Comparison of ENCODE assay signal across 12 cellular contexts in the genomic region with DNA sequence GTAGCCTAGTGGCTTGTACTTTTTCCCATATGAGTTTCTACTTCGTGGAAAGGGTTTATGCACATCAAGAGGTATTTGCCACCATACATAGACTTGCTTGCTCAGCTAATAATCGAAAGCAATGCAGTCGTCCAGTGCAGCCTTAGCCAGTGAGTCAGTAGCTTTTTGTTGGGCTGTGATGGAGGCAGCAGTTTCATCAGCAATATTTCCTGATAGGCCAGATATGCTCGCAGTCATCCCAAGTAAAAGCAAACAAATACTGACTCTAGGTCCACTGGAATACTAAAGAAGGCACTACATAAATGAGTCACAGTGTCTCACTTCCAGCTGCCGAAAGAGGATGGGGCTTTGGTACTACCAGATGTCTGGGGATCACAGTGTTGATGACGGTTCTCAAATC. TPM values are rescaled to one million over a fixed set of nuclear protein-coding genes. Genes with fewer than 3 reads are reported as not detected.
A peak's percentile ranks its signal among the peaks of the same experiment; 100 is the strongest.
DNase-seq lines count a peak whose midpoint lies in the region; ATAC-seq and TF ChIP-seq lines count a peak whose summit lies in the region.
"Had no signal": no experiment of that assay in that cellular context is flagged by ENCODE, and none has a peak within 500 bp of the region (broad histone marks: within the 10 kb centered on the region; RNA-seq: fewer than 3 reads in every experiment).

No MANE protein-coding gene starts in this region.

- no peaks in the 10 kb centered on the region for H3K9me3 ChIP-seq in gastroesophageal sphincter

- TF ChIP-seq CTCF in type B pancreatic cell (conservative IDR thresholded peaks at IDR 0.05) (no peak), gastroesophageal sphincter (IDR thresholded peaks at IDR 0.05) (no peak), Calu3 (IDR thresholded peaks at IDR 0.05; ENCODE audit: unreplicated experiment) (no peak)

- no peaks in the 10 kb centered on the region for H3K36me3 Mint-ChIP-seq in activated naive CD8-positive, alpha-beta T cell
- H3K36me3 Mint-ChIP-seq in activated naive CD8-positive, alpha-beta T cell treated with anti-CD3 and anti-CD28 coated beads for 36 hours = peaks cover 24% of the 10 kb centered on the region
- H3K36me3 Mint-ChIP-seq in activated T-helper 17 cell treated with anti-CD3 and anti-CD28 coated beads, Interleukin-2, amount 50 U/mL, for 72 hours (ENCODE audit: low read depth) = peaks cover 38% of the 10 kb centered on the region
- H3K36me3 Mint-ChIP-seq in type B pancreatic cell (no peaks in the 10 kb centered on the region), Calu3 (ENCODE audit: insufficient read depth, unreplicated experiment) (peaks cover 10% of the 10 kb centered on the region)
- H3K36me3 Mint-ChIP-seq: natural killer cell had no signal

- CTCF ChIA-PET in Calu3 (lab: Charles Lee) = no interaction called here

- ATAC-seq in activated T-helper 17 cell treated with anti-CD3 and anti-CD28 coated beads, Interleukin-2, amount 50 U/mL, for 72 hours (replicated peaks) = no peak
- no peak for ATAC-seq in gastroesophageal sphincter
- ATAC-seq: natural killer cell had no signal

- BruUV-seq in Calu3 (replicated peaks; lab: Mats Ljungman, UMichigan) = no TSS peak

- no peak overlapping the region for H3K27ac ChIP-seq in gastroesophageal sphincter

- H3K4me1 ChIP-seq in gastroesophageal sphincter = peaks cover 0 to 32% (median 0%) of the 10 kb centered on the region in 3 donors

- TF ChIP-seq EP300 in gastroesophageal sphincter (IDR thresholded peaks at IDR 0.05) = no peak

- no peak for TF ChIP-seq POLR2A in gastroesophageal sphincter (IDR thresholded peaks at IDR 0.05)

- 59 to 61% methylated on average over 4 to 6 of the region's 6 CpGs for WGBS in gastroesophageal sphincter (ENCODE audit: low coverage in 1 of 2), 2 donors

- H3K27me3 Mint-ChIP-seq in activated naive CD8-positive, alpha-beta T cell = no peaks in the 10 kb centered on the region
- no peaks in the 10 kb centered on the region for H3K27me3 Mint-ChIP-seq in activated naive CD8-positive, alpha-beta T cell treated with anti-CD3 and anti-CD28 coated beads for 36 hours
- H3K27me3 Mint-ChIP-seq in activated T-helper 17 cell treated with anti-CD3 and anti-CD28 coated beads, Interleukin-2, amount 50 U/mL, for 72 hours = no peaks in the 10 kb centered on the region
- H3K27me3 Mint-ChIP-seq in type B pancreatic cell = peaks cover 42% of the 10 kb centered on the region
- H3K27me3 Mint-ChIP-seq in Calu3 (ENCODE audit: unreplicated experiment) = no peaks in the 10 kb centered on the region

- no peak overlapping the region for H3K27ac Mint-ChIP-seq in activated naive CD8-positive, alpha-beta T cell
- no peak overlapping the region for H3K27ac Mint-ChIP-seq in activated naive CD8-positive, alpha-beta T cell treated with anti-CD3 and anti-CD28 coated beads for 36 hours
- H3K27ac Mint-ChIP-seq in activated T-helper 17 cell treated with anti-CD3 and anti-CD28 coated beads, Interleukin-2, amount 50 U/mL, for 72 hours = peak overlapping the region; percentile 78
- no peak overlapping the region for H3K27ac Mint-ChIP-seq in type B pancreatic cell
- H3K27ac Mint-ChIP-seq in Calu3 (ENCODE audit: unreplicated experiment) = no peak overlapping the region

- H3K27me3 ChIP-seq in gastroesophageal sphincter = no peaks in the 10 kb centered on the region

- no peak overlapping the region for H3K4me3 ChIP-seq in gastroesophageal sphincter

- no peaks in the 10 kb centered on the region for H3K9me3 Mint-ChIP-seq in activated naive CD8-positive, alpha-beta T cell (ENCODE audit: low read depth)
- peaks cover 3% of the 10 kb centered on the region for H3K9me3 Mint-ChIP-seq in activated naive CD8-positive, alpha-beta T cell treated with anti-CD3 and anti-CD28 coated beads for 36 hours
- H3K9me3 Mint-ChIP-seq in activated T-helper 17 cell treated with anti-CD3 and anti-CD28 coated beads, Interleukin-2, amount 50 U/mL, for 72 hours = no peaks in the 10 kb centered on the region
- no peaks in the 10 kb centered on the region for H3K9me3 Mint-ChIP-seq in type B pancreatic cell
- H3K9me3 Mint-ChIP-seq in Calu3 (ENCODE audit: low read depth, unreplicated experiment) = no peaks in the 10 kb centered on the region
- H3K9me3 Mint-ChIP-seq: natural killer cell had no signal

- H3K4me1 Mint-ChIP-seq in activated naive CD8-positive, alpha-beta T cell (ENCODE audit: low read depth) = peaks cover 25% of the 10 kb centered on the region
- peaks cover 17% of the 10 kb centered on the region for H3K4me1 Mint-ChIP-seq in activated naive CD8-positive, alpha-beta T cell treated with anti-CD3 and anti-CD28 coated beads for 36 hours
- H3K4me1 Mint-ChIP-seq in activated T-helper 17 cell treated with anti-CD3 and anti-CD28 coated beads, Interleukin-2, amount 50 U/mL, for 72 hours = peaks cover 9% of the 10 kb centered on the region
- peaks cover 9% of the 10 kb centered on the region for H3K4me1 Mint-ChIP-seq in type B pancreatic cell (ENCODE audit: unreplicated experiment)
- H3K4me1 Mint-ChIP-seq in Calu3 (ENCODE audit: low read depth, unreplicated experiment) = no peaks in the 10 kb centered on the region

- intact Hi-C loops in Calu3 (cut with micrococcal nuclease; ENCODE audit: unreplicated experiment) = no loop called here

- DNase-seq in activated naive CD8-positive, alpha-beta T cell treated with anti-CD3 and anti-CD28 coated beads for 36 hours = no peak
- DNase-seq in glomerular visceral epithelial cell (ENCODE audit: extremely low spot score) (peak; percentile 35), type B pancreatic cell (ENCODE audit: extremely low spot score, unreplicated experiment) (no peak), C1 segment of cervical spinal cord (lab: John Stamatoyannopoulos, UW) (no peak), Calu3 (no peak)
- DNase-seq: activated naive CD4-positive, alpha-beta T cell; COR-L47; natural killer cell; T-helper 9 cell had no signal

- peak overlapping the region; percentile 81 for H3K4me3 Mint-ChIP-seq in activated naive CD8-positive, alpha-beta T cell
- no peak overlapping the region for H3K4me3 Mint-ChIP-seq in activated naive CD8-positive, alpha-beta T cell treated with anti-CD3 and anti-CD28 coated beads for 36 hours
- peak overlapping the region; percentile 64 for H3K4me3 Mint-ChIP-seq in activated T-helper 17 cell treated with anti-CD3 and anti-CD28 coated beads, Interleukin-2, amount 50 U/mL, for 72 hours
- H3K4me3 Mint-ChIP-seq in type B pancreatic cell = peak overlapping the region; percentile 72
- no peak overlapping the region for H3K4me3 Mint-ChIP-seq in Calu3 (ENCODE audit: low read depth, unreplicated experiment)

- H3K36me3 ChIP-seq in gastroesophageal sphincter = no peaks in the 10 kb centered on the region

RNA-seq across cellular contexts. Expression of gene BNIP3, which starts 2.1 kb away (rescaled TPM):
- 100 to 1,000 TPM; 115 to 121 TPM for total RNA-seq in activated naive CD8-positive, alpha-beta T cell treated with anti-CD3 and anti-CD28 coated beads for 36 hours
- 100 to 1,000 TPM; 102 to 362 TPM for total RNA-seq in activated T-helper 17 cell treated with anti-CD3 and anti-CD28 coated beads, Interleukin-2, amount 50 U/mL, for 72 hours
- total RNA-seq in type B pancreatic cell (ENCODE audit: low replicate concordance) = 24.2 and 30.2 TPM in 2 replicates
- 100 to 1,000 TPM in 1 of 4 donors, 10 to 100 TPM in 3; 53.5 to 102 (median 68.3) TPM for total RNA-seq in gastroesophageal sphincter
- total RNA-seq in Calu3 (2022) = 7.9 and 8.7 TPM in 2 replicates

Comparison
In these comparisons a context has a peak if more than half of its experiments do, and no peak if none do; other contexts are left out.
1. H3K4me3 Mint-ChIP-seq: peak in activated naive CD8-positive, alpha-beta T cell (single experiment), activated T-helper 17 cell treated with anti-CD3 and anti-CD28 coated beads, Interleukin-2, amount 50 U/mL, for 72 hours (single experiment) and type B pancreatic cell (single experiment); none in activated naive CD8-positive, alpha-beta T cell treated with anti-CD3 and anti-CD28 coated beads for 36 hours (single experiment) and Calu3 (single experiment).